In the genomic region with DNA sequence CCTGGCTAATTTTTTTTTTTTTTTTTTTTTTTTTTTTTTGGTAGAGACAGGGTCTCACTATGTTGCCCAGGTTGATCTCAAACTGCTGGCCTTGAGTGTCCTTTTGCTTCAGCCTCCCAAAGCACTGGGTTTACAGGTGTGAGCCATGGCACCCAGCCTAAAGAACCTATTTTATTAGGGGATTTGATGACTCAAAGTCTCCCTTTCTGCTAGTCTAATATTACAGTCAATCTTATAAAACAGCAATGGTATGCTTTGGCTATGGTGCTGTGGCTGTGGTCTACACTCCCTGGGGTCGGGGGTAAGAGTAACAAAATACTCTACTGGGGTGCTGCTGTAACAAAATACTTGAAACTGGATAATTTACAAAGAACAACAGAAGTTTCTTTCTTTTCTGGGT, we compare ENCODE assay signal across 26 cellular contexts. TPM values are rescaled to one million over a fixed set of nuclear protein-coding genes. Genes with fewer than 3 reads are reported as not detected.
"Had no signal": no experiment of that assay in that cellular context is flagged by ENCODE, and none has a peak within 500 bp of the region (broad histone marks: within the 10 kb centered on the region; RNA-seq: fewer than 3 reads in every experiment).

No MANE protein-coding gene starts in this region.

- H3K9me3 ChIP-seq: MG63, SK-N-SH had no signal

- H3K4me3 ChIP-seq: K562, MG63 had no signal

- H3K9ac ChIP-seq: KMS-11, SK-N-SH had no signal

- H3K27me3 ChIP-seq: MG63 had no signal

- H3K27ac ChIP-seq: HL-60, KMS-11, RWPE1 had no signal

- DNase-seq: Kasumi-1, MG63, NCI-H1092, NCI-H1105 treated with DMSO at 0.1 percent for 48 hours, NCI-H1417 treated with DMSO at 0.1 percent for 48 hours, NCI-H146, NCI-H187, NCI-H2029, NCI-H2081 treated with DMSO at 0.1 percent for 48 hours, NCI-H2171, NCI-H446, NCI-H510A, NCI-H524 treated with DMSO at 0.1 percent for 48 hours, NCI-H69, NCI-H774, SHP77, SK-N-SH, SW 1271, T-cell had no signal

- H3K9me2 ChIP-seq: SK-N-SH had no signal

- H3K36me3 ChIP-seq: MG63 had no signal

- H3K4me2 ChIP-seq: KMS-11, SK-N-SH had no signal

- ATAC-seq: K562, Panc1, T-cell had no signal

RNA-seq across cellular contexts. Expression of a gene that starts 47.8 kb away (rescaled TPM):
- total RNA-seq: K562, SK-MEL-5, T-cell had no signal
- polyA plus RNA-seq: IgD-negative memory B cell, K562, SK-N-SH had no signal
